Comparison of ENCODE assay signal across 1 cellular context in genomic region chr5:170181902-170182301, GRCh38.
TF ChIP-seq lines count a peak whose summit lies in the region.

No MANE protein-coding gene starts in this region.

TF ChIP-seq in K562, 482 proteins besides CTCF, POLR2A, EP300 and RAD21:
- TF ChIP-seq ZNF134 (CRISPR knock-in tag; conservative IDR thresholded peaks at IDR 0.05) (peak; percentile 46; the same call in 1 of the 2 replicates), ZNF316 (IDR thresholded peaks at IDR 0.05) (no peak), ZNF354B (CRISPR knock-in tag; IDR thresholded peaks at IDR 0.05) (no peak), TEAD4 (IDR thresholded peaks at IDR 0.05; ENCODE audit: low read length) (0 out of 2 replicates have a peak, but pooled peaks have one; percentile 12), TEAD4 (CRISPR knock-in tag; IDR thresholded peaks at IDR 0.05; ENCODE audit: borderline replicate concordance) (no peak), XRCC3 (IDR thresholded peaks at IDR 0.05) (no peak), TAL1 (IDR thresholded peaks at IDR 0.05) (no peak), HNRNPL (IDR thresholded peaks at IDR 0.05; ENCODE audit: low read depth, low read length) (no peak), OTX1 (CRISPR knock-in tag; IDR thresholded peaks at IDR 0.05) (no peak), ZNF232 (CRISPR knock-in tag; IDR thresholded peaks at IDR 0.05) (no peak), LARP7 (IDR thresholded peaks at IDR 0.05) (no peak), NFXL1 (CRISPR knock-in tag; IDR thresholded peaks at IDR 0.05) (no peak), RFX5 (IDR thresholded peaks at IDR 0.05; ENCODE audit: low read depth, low read length) (no peak), MCM2 (IDR thresholded peaks at IDR 0.05; ENCODE audit: low read depth) (no peak), ESRRA (IDR thresholded peaks at IDR 0.05; ENCODE audit: borderline replicate concordance, low read depth) (no peak), ZNF282 (CRISPR knock-in tag; IDR thresholded peaks at IDR 0.05) (no peak), NR2C1 (IDR thresholded peaks at IDR 0.05) (no peak), NR2C1 (tag; IDR thresholded peaks at IDR 0.05) (no peak), SRSF9 (IDR thresholded peaks at IDR 0.05; ENCODE audit: borderline replicate concordance, low read depth, low read length) (no peak), ZNF57 (CRISPR knock-in tag; IDR thresholded peaks at IDR 0.05) (no peak)
